Comparison of ENCODE assay signal across 6 cellular contexts in genomic region chr19:47386582-47386981, GRCh38. TPM values are rescaled to one million over a fixed set of nuclear protein-coding genes. Genes with fewer than 3 reads are reported as not detected.
"Had no signal": no experiment of that assay in that cellular context is flagged by ENCODE, and none has a peak within 500 bp of the region (broad histone marks: within the 10 kb centered on the region; RNA-seq: fewer than 3 reads in every experiment).

No MANE protein-coding gene starts in this region.

RNA-seq across cellular contexts. Expression of gene MEIS3, which starts 32.7 kb away (rescaled TPM):
- total RNA-seq: activated CD4-positive, alpha-beta T cell treated with anti-CD3 and anti-CD28 coated beads, Interleukin-2, amount 10 ng/mL, durations not matched to agents 7 days and 5 days; activated CD8-positive, alpha-beta memory T cell treated with anti-CD3 and anti-CD28 coated beads, Interleukin-2, amount 10 ng/mL, durations not matched to agents 7 days and 5 days; activated CD8-positive, alpha-beta T cell treated with anti-CD3 and anti-CD28 coated beads, Interleukin-2, amount 10 ng/mL, durations not matched to agents 7 days and 5 days had no signal

RNA-seq across cellular contexts. Expression of gene C5AR2, which starts 54.6 kb away (rescaled TPM):
- total RNA-seq: activated CD4-positive, alpha-beta T cell treated with anti-CD3 and anti-CD28 coated beads for 36 hours; activated T-helper 2 cell treated with anti-CD3 and anti-CD28 coated beads, Interferon-gamma antibody, Interleukin-2, Interleukin-4, amounts not matched to agents 10 μg/mL and 5 μg/mL and 100 μg/mL, durations not matched to agents 14 hours and 24 hours and 36 hours; cardiac muscle cell had no signal
- polyA plus RNA-seq: cardiac muscle cell had no signal
